In the genomic region with DNA sequence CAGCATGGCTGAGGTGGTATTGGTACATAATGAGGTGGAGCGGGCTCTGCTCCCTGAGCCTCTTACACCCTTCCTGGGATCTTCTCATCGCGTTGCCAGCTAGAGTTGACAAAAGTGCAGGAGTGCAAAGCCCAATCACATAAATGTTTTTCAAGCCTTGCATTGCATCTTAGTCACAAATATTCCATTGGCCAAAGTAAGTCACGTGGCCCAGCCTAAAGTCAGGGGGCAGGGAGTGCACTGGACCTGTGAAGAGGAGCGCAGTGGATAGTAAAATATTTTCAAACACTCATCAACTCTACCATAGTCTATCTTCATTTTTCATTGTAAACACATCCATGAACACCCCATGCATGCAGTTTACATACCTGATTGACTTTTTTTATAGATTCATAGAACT, we compare ENCODE assay signal across 29 cellular contexts.
DNase-seq lines count a peak whose midpoint lies in the region; ATAC-seq, FAIRE-seq and TF ChIP-seq lines count a peak whose summit lies in the region.
"Had no signal": no experiment of that assay in that cellular context is flagged by ENCODE, and none has a peak within 500 bp of the region (broad histone marks: within the 10 kb centered on the region; RNA-seq: fewer than 3 reads in every experiment).

No MANE protein-coding gene starts in this region.

- H3K9me3 ChIP-seq in K562 (replicated peaks; ENCODE audit: control insufficient read depth, insufficient read depth, low read depth, low read length) = no peaks in the 10 kb centered on the region
- H3K9me3 ChIP-seq: A549; BE2C; BLaER1; BLaER1 treated with 17β-estradiol and CSF1 and Interleukin-3, amounts not matched to agents 10 nM and 100 nM; Caco-2 had no signal

- no peak for TF ChIP-seq EP300 in K562 (IDR thresholded peaks at IDR 0.05; ENCODE audit: low read length)

- H3K79me2 ChIP-seq in K562 (ENCODE audit: control insufficient read depth, insufficient read depth, low read length) = no peaks in the 10 kb centered on the region

- intact Hi-C loops in K562 (cut with micrococcal nuclease) = no loop called here

- H3K27me3 ChIP-seq in K562 (ENCODE audit: control insufficient read depth in 2 of 2, insufficient read depth in 2 of 2, low read length in 2 of 2) = no peaks in the 10 kb centered on the region
- H3K27me3 ChIP-seq: BLaER1; BLaER1 treated with 17β-estradiol and CSF1 and Interleukin-3, amounts not matched to agents 10 nM and 100 nM had no signal

- TF ChIP-seq CTCF in K562 (IDR thresholded peaks at IDR 0.05 in 2 of 3, conservative IDR thresholded peaks at IDR 0.05 in 1 of 3; ENCODE audit: insufficient read depth in 2 of 3, low read depth in 1 of 3, low read length in 3 of 3) = no peak

- H4K20me1 ChIP-seq in K562 (replicated peaks; ENCODE audit: control insufficient read depth, insufficient read depth, low read length) = no peaks in the 10 kb centered on the region
- H4K20me1 ChIP-seq: BLaER1; BLaER1 treated with 17β-estradiol and CSF1 and Interleukin-3, amounts not matched to agents 10 nM and 100 nM had no signal

- H3K9ac ChIP-seq in K562 (ENCODE audit: insufficient read depth in 1 of 2, low read depth in 2 of 2, low read length in 2 of 2) = no peak overlapping the region
- H3K9ac ChIP-seq: BLaER1; BLaER1 treated with 17β-estradiol and CSF1 and Interleukin-3, amounts not matched to agents 10 nM and 100 nM had no signal

- TF ChIP-seq POLR2A in K562 (conservative IDR thresholded peaks at IDR 0.05) = no peak
- no peak for TF ChIP-seq POLR2A in erythroblast (IDR thresholded peaks at IDR 0.05; ENCODE audit: low read length)

- DNase-seq in K562 (ENCODE audit: extremely low read depth in 1 of 4, low spot score in 3 of 4) = peak in 3 of 4 experiments; percentile 8 to 13 (median 11)
- DNase-seq in erythroblast (lab: John Stamatoyannopoulos, UW) = no peak
- DNase-seq: 8988T; ACHN; AML-193; BE2C; C1 segment of cervical spinal cord; Caco-2; Calu3; CD4-positive, alpha-beta memory T cell; CD4-positive, alpha-beta T cell; CD4-positive, CD25-positive, alpha-beta regulatory T cell; CD8-positive, alpha-beta memory T cell; CD8-positive, alpha-beta T cell; COR-L47; DMS 273 treated with DMSO at 0.1 percent for 48 hours; DMS153; DMS53; DMS79; DMS79 treated with DMSO at 0.1 percent for 48 hours; DND-41; EL had no signal

- H3K4me3 ChIP-seq in K562 = no peak overlapping the region
- H3K4me3 ChIP-seq: A549; BLaER1; BLaER1 treated with 17β-estradiol and CSF1 and Interleukin-3, amounts not matched to agents 10 nM and 100 nM had no signal

- no peak for ATAC-seq in K562
- ATAC-seq: A549; CD8-positive, alpha-beta T cell had no signal

- POLR2A ChIA-PET in K562 (lab: Yijun Ruan, JAX) = no interaction called here

- TF ChIP-seq RAD21 in K562 (CRISPR knock-in tag; conservative IDR thresholded peaks at IDR 0.05 in 1 of 2, IDR thresholded peaks at IDR 0.05 in 1 of 2) = no peak

- no peak for FAIRE-seq in K562 (lab: Jason Lieb, UNC)
- FAIRE-seq: A204.1, A549, D721Med had no signal

- CTCF ChIA-PET in K562 (lab: Yijun Ruan, JAX; ENCODE audit: low intra/inter-chr PET ratio) = no interaction called here

- in situ Hi-C loops in K562 (cut with MboI) = no loop called here

- no peak overlapping the region for H2AFZ ChIP-seq in K562 (ENCODE audit: low read depth, low read length)

- no peaks in the 10 kb centered on the region for H3K9me1 ChIP-seq in K562 (ENCODE audit: control insufficient read depth, insufficient read depth, low read length)

- H3K27ac ChIP-seq in K562 (ENCODE audit: extremely low read depth, low read depth, low read length) = no peak overlapping the region
- H3K27ac ChIP-seq: 22Rv1; A549; BLaER1; BLaER1 treated with 17β-estradiol and CSF1 and Interleukin-3, amounts not matched to agents 10 nM and 100 nM; C4-2B had no signal

- no peak overlapping the region for H3K4me2 ChIP-seq in K562 (ENCODE audit: insufficient read depth, low read length)
- H3K4me2 ChIP-seq: A549; BLaER1; BLaER1 treated with 17β-estradiol and CSF1 and Interleukin-3, amounts not matched to agents 10 nM and 100 nM had no signal

- no peaks in the 10 kb centered on the region for H3K36me3 ChIP-seq in K562 (ENCODE audit: control insufficient read depth, insufficient read depth, low read length)
- H3K36me3 ChIP-seq: BE2C; BLaER1; BLaER1 treated with 17β-estradiol and CSF1 and Interleukin-3, amounts not matched to agents 10 nM and 100 nM had no signal

- no peaks in the 10 kb centered on the region for H3K4me1 ChIP-seq in K562 (replicated peaks in 1 of 2; ENCODE audit: control insufficient read depth in 2 of 2, insufficient read depth in 2 of 2, low read length in 2 of 2)
- H3K4me1 ChIP-seq: A549; BE2C; BLaER1; BLaER1 treated with 17β-estradiol and CSF1 and Interleukin-3, amounts not matched to agents 10 nM and 100 nM; Caco-2 had no signal

- BruUV-seq in K562 (replicated peaks; lab: Mats Ljungman, UMichigan) = no TSS peak

- 0% methylated on average over 5 of the region's 5 CpGs for WGBS in K562 (ENCODE audit: insufficient coverage, low coverage, missing lambda C conversion rate)

TF ChIP-seq in K562, 482 proteins besides CTCF, POLR2A, EP300 and RAD21:
- no peak for TF ChIP-seq NR2C1 (IDR thresholded peaks at IDR 0.05)
- TF ChIP-seq NR2C1 (tag; IDR thresholded peaks at IDR 0.05) = no peak
- TF ChIP-seq BMI1 (IDR thresholded peaks at IDR 0.05; ENCODE audit: low read length) = no peak
- TF ChIP-seq TEAD1 (CRISPR knock-in tag; IDR thresholded peaks at IDR 0.05) = no peak
- TF ChIP-seq ELK3 (CRISPR knock-in tag; IDR thresholded peaks at IDR 0.05) = no peak
- TF ChIP-seq GABPA (tag; conservative IDR thresholded peaks at IDR 0.05; ENCODE audit: low read depth) = no peak
- TF ChIP-seq NFYB (IDR thresholded peaks at IDR 0.05; ENCODE audit: extremely low read depth, insufficient read length) = peak; percentile 62
- no peak for TF ChIP-seq ZNF583 (CRISPR knock-in tag; IDR thresholded peaks at IDR 0.05)
- peak; percentile 17; the same call in 1 of the 2 replicates for TF ChIP-seq TFE3 (CRISPR knock-in tag; IDR thresholded peaks at IDR 0.05)
- TF ChIP-seq, protein P1, sequence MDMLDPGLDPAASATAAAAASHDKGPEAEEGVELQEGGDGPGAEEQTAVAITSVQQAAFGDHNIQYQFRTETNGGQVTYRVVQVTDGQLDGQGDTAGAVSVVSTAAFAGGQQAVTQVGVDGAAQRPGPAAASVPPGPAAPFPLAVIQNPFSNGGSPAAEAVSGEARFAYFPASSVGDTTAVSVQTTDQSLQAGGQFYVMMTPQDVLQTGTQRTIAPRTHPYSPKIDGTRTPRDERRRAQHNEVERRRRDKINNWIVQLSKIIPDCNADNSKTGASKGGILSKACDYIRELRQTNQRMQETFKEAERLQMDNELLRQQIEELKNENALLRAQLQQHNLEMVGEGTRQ (CRISPR knock-in tag; IDR thresholded peaks at IDR 0.05) = peak; percentile 71
- no peak for TF ChIP-seq HINFP (tag; conservative IDR thresholded peaks at IDR 0.05; ENCODE audit: low read depth)
- no peak for TF ChIP-seq SIN3B (IDR thresholded peaks at IDR 0.05; ENCODE audit: low read depth)
- no peak for TF ChIP-seq PHB (CRISPR knock-in tag; IDR thresholded peaks at IDR 0.05)
- TF ChIP-seq RAD51 (IDR thresholded peaks at IDR 0.05; ENCODE audit: borderline replicate concordance, low read depth) = peak; percentile 42; the same call in 1 of the 2 replicates

Comparison
In these comparisons a context has a peak if more than half of its experiments do, and no peak if none do; other contexts are left out.
1. DNase-seq: peak in K562 (3 of 4); none in erythroblast (0 of 2).